1 cellular context compared by ENCODE assay signal in the genomic region with DNA sequence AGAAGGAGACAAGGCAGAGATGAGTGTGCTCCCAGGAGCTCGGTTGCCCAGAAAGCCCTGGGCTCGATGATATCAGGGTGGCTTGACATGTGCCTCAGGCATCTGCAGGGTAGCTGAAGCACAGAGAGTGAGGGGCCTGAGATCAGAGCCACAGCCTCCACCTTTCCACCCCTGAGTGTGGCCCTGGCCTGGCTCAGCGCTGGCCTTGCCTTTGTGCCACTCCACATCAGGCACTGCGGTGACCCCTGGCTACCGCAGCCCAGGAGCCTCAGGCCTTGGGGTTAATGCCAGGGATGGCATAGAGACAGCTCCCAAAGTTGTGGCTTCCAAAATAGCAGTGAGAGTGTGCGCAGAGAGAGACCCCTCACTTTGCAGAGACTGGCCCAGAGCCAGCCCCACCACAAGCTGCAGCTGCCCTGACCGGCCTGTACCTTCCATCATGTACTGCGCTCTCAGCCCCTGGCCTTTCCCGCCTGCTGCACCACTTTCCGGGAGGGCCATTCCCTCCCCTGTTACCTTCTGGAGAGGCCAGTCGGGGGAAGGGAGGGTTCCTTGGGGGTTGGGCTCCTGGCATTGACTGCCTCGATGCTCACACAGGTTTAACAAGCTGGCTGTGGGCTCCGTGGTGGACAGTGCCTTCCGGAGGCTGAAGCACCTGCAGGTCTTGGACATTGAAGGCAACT.
TF ChIP-seq lines count a peak whose summit lies in the region.

No MANE protein-coding gene starts in this region.

TF ChIP-seq in GM23338, 12 proteins besides CTCF, POLR2A, EP300 and RAD21 (continued from another document):
- TF ChIP-seq, protein P1, sequence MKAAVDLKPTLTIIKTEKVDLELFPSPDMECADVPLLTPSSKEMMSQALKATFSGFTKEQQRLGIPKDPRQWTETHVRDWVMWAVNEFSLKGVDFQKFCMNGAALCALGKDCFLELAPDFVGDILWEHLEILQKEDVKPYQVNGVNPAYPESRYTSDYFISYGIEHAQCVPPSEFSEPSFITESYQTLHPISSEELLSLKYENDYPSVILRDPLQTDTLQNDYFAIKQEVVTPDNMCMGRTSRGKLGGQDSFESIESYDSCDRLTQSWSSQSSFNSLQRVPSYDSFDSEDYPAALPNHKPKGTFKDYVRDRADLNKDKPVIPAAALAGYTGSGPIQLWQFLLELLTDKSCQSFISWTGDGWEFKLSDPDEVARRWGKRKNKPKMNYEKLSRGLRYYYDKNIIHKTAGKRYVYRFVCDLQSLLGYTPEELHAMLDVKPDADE (IDR thresholded peaks at IDR 0.05): no peak
- no peak for TF ChIP-seq POLR2AphosphoS5 (IDR thresholded peaks at IDR 0.05; ENCODE audit: low read depth)
- no peak for TF ChIP-seq NANOG (IDR thresholded peaks at IDR 0.05; ENCODE audit: borderline replicate concordance)
- no peak for TF ChIP-seq ZNF114 (CRISPR knock-in tag; IDR thresholded peaks at IDR 0.05)
- no peak for TF ChIP-seq JUNB (IDR thresholded peaks at IDR 0.05; ENCODE audit: unreplicated experiment)
- no peak for TF ChIP-seq EZH2phosphoT487 (IDR thresholded peaks at IDR 0.05; ENCODE audit: unreplicated experiment)
- no peak for TF ChIP-seq EZH2 (IDR thresholded peaks at IDR 0.05; ENCODE audit: low read depth, unreplicated experiment)
- TF ChIP-seq STAT1 (IDR thresholded peaks at IDR 0.05; ENCODE audit: unreplicated experiment): no peak
- TF ChIP-seq, protein P2, sequence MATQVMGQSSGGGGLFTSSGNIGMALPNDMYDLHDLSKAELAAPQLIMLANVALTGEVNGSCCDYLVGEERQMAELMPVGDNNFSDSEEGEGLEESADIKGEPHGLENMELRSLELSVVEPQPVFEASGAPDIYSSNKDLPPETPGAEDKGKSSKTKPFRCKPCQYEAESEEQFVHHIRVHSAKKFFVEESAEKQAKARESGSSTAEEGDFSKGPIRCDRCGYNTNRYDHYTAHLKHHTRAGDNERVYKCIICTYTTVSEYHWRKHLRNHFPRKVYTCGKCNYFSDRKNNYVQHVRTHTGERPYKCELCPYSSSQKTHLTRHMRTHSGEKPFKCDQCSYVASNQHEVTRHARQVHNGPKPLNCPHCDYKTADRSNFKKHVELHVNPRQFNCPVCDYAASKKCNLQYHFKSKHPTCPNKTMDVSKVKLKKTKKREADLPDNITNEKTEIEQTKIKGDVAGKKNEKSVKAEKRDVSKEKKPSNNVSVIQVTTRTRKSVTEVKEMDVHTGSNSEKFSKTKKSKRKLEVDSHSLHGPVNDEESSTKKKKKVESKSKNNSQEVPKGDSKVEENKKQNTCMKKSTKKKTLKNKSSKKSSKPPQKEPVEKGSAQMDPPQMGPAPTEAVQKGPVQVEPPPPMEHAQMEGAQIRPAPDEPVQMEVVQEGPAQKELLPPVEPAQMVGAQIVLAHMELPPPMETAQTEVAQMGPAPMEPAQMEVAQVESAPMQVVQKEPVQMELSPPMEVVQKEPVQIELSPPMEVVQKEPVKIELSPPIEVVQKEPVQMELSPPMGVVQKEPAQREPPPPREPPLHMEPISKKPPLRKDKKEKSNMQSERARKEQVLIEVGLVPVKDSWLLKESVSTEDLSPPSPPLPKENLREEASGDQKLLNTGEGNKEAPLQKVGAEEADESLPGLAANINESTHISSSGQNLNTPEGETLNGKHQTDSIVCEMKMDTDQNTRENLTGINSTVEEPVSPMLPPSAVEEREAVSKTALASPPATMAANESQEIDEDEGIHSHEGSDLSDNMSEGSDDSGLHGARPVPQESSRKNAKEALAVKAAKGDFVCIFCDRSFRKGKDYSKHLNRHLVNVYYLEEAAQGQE (IDR thresholded peaks at IDR 0.05; ENCODE audit: unreplicated experiment): no peak
- TF ChIP-seq, protein P3, sequence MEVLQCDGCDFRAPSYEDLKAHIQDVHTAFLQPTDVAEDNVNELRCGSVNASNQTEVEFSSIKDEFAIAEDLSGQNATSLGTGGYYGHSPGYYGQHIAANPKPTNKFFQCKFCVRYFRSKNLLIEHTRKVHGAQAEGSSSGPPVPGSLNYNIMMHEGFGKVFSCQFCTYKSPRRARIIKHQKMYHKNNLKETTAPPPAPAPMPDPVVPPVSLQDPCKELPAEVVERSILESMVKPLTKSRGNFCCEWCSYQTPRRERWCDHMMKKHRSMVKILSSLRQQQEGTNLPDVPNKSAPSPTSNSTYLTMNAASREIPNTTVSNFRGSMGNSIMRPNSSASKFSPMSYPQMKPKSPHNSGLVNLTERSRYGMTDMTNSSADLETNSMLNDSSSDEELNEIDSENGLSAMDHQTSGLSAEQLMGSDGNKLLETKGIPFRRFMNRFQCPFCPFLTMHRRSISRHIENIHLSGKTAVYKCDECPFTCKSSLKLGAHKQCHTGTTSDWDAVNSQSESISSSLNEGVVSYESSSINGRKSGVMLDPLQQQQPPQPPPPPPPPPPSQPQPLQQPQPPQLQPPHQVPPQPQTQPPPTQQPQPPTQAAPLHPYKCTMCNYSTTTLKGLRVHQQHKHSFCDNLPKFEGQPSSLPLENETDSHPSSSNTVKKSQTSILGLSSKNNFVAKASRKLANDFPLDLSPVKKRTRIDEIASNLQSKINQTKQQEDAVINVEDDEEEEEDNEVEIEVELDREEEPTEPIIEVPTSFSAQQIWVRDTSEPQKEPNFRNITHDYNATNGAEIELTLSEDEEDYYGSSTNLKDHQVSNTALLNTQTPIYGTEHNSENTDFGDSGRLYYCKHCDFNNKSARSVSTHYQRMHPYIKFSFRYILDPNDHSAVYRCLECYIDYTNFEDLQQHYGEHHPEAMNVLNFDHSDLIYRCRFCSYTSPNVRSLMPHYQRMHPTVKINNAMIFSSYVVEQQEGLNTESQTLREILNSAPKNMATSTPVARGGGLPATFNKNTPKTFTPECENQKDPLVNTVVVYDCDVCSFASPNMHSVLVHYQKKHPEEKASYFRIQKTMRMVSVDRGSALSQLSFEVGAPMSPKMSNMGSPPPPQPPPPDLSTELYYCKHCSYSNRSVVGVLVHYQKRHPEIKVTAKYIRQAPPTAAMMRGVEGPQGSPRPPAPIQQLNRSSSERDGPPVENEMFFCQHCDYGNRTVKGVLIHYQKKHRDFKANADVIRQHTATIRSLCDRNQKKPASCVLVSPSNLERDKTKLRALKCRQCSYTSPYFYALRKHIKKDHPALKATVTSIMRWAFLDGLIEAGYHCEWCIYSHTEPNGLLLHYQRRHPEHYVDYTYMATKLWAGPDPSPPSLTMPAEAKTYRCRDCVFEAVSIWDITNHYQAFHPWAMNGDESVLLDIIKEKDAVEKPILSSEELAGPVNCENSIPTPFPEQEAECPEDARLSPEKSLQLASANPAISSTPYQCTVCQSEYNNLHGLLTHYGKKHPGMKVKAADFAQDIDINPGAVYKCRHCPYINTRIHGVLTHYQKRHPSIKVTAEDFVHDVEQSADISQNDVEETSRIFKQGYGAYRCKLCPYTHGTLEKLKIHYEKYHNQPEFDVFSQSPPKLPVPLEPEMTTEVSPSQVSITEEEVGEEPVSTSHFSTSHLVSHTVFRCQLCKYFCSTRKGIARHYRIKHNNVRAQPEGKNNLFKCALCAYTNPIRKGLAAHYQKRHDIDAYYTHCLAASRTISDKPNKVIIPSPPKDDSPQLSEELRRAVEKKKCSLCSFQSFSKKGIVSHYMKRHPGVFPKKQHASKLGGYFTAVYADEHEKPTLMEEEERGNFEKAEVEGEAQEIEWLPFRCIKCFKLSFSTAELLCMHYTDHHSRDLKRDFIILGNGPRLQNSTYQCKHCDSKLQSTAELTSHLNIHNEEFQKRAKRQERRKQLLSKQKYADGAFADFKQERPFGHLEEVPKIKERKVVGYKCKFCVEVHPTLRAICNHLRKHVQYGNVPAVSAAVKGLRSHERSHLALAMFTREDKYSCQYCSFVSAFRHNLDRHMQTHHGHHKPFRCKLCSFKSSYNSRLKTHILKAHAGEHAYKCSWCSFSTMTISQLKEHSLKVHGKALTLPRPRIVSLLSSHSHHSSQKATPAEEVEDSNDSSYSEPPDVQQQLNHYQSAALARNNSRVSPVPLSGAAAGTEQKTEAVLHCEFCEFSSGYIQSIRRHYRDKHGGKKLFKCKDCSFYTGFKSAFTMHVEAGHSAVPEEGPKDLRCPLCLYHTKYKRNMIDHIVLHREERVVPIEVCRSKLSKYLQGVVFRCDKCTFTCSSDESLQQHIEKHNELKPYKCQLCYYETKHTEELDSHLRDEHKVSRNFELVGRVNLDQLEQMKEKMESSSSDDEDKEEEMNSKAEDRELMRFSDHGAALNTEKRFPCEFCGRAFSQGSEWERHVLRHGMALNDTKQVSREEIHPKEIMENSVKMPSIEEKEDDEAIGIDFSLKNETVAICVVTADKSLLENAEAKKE (CRISPR knock-in tag; IDR thresholded peaks at IDR 0.05): no peak
